ENCODE assay signal across 12 cellular contexts in genomic region chr7:5541087-5541992, GRCh38. TPM values are rescaled to one million over a fixed set of nuclear protein-coding genes. Genes with fewer than 3 reads are reported as not detected.
DNase-seq lines count a peak whose midpoint lies in the region; ATAC-seq and TF ChIP-seq lines count a peak whose summit lies in the region.
"Had no signal": no experiment of that assay in that cellular context is flagged by ENCODE, and none has a peak within 500 bp of the region (broad histone marks: within the 10 kb centered on the region; RNA-seq: fewer than 3 reads in every experiment).

No MANE protein-coding gene starts in this region.

- POLR2A ChIA-PET in IMR-90 (lab: Charles Lee; ENCODE audit: unreplicated experiment) = no interaction called here

- no peak overlapping the region for H2BK120ac ChIP-seq in IMR-90 (ENCODE audit: low read depth, low read length)
- H2BK120ac ChIP-seq in mesenchymal stem cell (ENCODE audit: low read depth, low read length) = no peak overlapping the region

- peaks cover 8% of the 10 kb centered on the region for H3K27me3 Mint-ChIP-seq in GM23338 (ENCODE audit: insufficient read depth, low read depth, poor library complexity)

- H2BK15ac ChIP-seq in IMR-90 (ENCODE audit: low read depth, low read length) = no peak overlapping the region
- no peak overlapping the region for H2BK15ac ChIP-seq in mesenchymal stem cell (ENCODE audit: low read depth, poor library complexity, severe bottlenecking)

- H2BK20ac ChIP-seq in IMR-90 (ENCODE audit: low read depth, low read length) = no peak overlapping the region

- H4K20me1 ChIP-seq in GM23338 (replicated peaks; ENCODE audit: insufficient read depth) (no peaks in the 10 kb centered on the region), IMR-90 (ENCODE audit: insufficient read depth, low read length) (no peaks in the 10 kb centered on the region)

- H3K4me3 Mint-ChIP-seq in GM23338 = no peak overlapping the region
- no peak overlapping the region for H3K4me3 Mint-ChIP-seq in stimulated activated effector memory CD8-positive, alpha-beta T cell treated with anti-CD3 and anti-CD28 coated beads, Interleukin-12 subunit alpha, Interleukin-12 subunit beta, amount 100 ng/mL, for 72 hours

- H3K4me2 ChIP-seq in GM23338 = no peak overlapping the region
- H3K4me2 ChIP-seq in IMR-90 (ENCODE audit: low read depth, low read length) = no peak overlapping the region
- H3K4me2 ChIP-seq in mesenchymal stem cell (ENCODE audit: low read length, poor library complexity, severe bottlenecking) = no peak overlapping the region

- H3K4ac ChIP-seq in IMR-90 (ENCODE audit: low read depth, low read length) (no peak overlapping the region), mesenchymal stem cell (ENCODE audit: low read depth in 1 of 2, low read length in 2 of 2) (no peak overlapping the region)

- H2BK5ac ChIP-seq in IMR-90 (ENCODE audit: low read depth, low read length, poor library complexity, severe bottlenecking) (no peak overlapping the region), mesenchymal stem cell (ENCODE audit: low read depth, low read length, poor library complexity, severe bottlenecking) (no peak overlapping the region)

- H3K79me1 ChIP-seq in IMR-90 (ENCODE audit: low read depth in 1 of 2, low read length in 2 of 2) = no peaks in the 10 kb centered on the region
- no peaks in the 10 kb centered on the region for H3K79me1 ChIP-seq in mesenchymal stem cell (replicated peaks; ENCODE audit: low read length, poor library complexity, severe bottlenecking)

- TF ChIP-seq RAD21 in IMR-90 (IDR thresholded peaks at IDR 0.05; ENCODE audit: low read length) = no peak

- H3K23ac ChIP-seq in IMR-90 (ENCODE audit: low read depth, low read length) (no peak overlapping the region), mesenchymal stem cell (ENCODE audit: low read length in 2 of 2) (no peak overlapping the region)

- H2AFZ ChIP-seq in GM23338 = peak overlapping the region; percentile 66; the same call in 1 of the 2 replicates
- H2AFZ ChIP-seq in IMR-90 (replicated peaks; ENCODE audit: low read length, poor library complexity) = no peak overlapping the region
- no peak overlapping the region for H2AFZ ChIP-seq in mesenchymal stem cell (ENCODE audit: low read depth, low read length)

- H3K14ac ChIP-seq in IMR-90 (replicated peaks; ENCODE audit: low read depth, low read length) (no peak overlapping the region), mesenchymal stem cell (ENCODE audit: low read length in 2 of 2) (no peak overlapping the region)

- H3K9ac ChIP-seq in IMR-90 (ENCODE audit: low read depth, low read length) (no peak overlapping the region), mesenchymal stem cell (ENCODE audit: low read length) (no peak overlapping the region)

- no peaks in the 10 kb centered on the region for H3K9me3 Mint-ChIP-seq in GM23338
- no peaks in the 10 kb centered on the region for H3K9me3 Mint-ChIP-seq in stimulated activated effector memory CD8-positive, alpha-beta T cell treated with anti-CD3 and anti-CD28 coated beads, Interleukin-12 subunit alpha, Interleukin-12 subunit beta, amount 100 ng/mL, for 72 hours

- DNase-seq in GM23338 (ENCODE audit: low spot score) = no peak
- no peak for DNase-seq in IMR-90
- DNase-seq in stimulated activated effector memory CD8-positive, alpha-beta T cell treated with anti-CD3 and anti-CD28 coated beads, Interleukin-12 subunit alpha, Interleukin-12 subunit beta, amount 100 ng/mL, for 72 hours (ENCODE audit: low spot score in 2 of 2) = no peak
- DNase-seq in stimulated activated CD8-positive, alpha-beta memory T cell treated with anti-CD3 and anti-CD28 coated beads, Interleukin-4, amount 100 ng/mL, for 48 hours = no peak
- no peak for DNase-seq in cerebellum (ENCODE audit: low spot score)
- DNase-seq in mesenchymal stem cell = no peak
- DNase-seq: activated CD4-positive, alpha-beta T cell treated with anti-CD3 and anti-CD28 coated beads, Interleukin-2, amount 50 U/mL, for 4 hours; anterior cingulate cortex; GDM1; NCI-H1105 treated with DMSO at 0.1 percent for 48 hours had no signal

- no peak overlapping the region for H3K27ac Mint-ChIP-seq in GM23338
- H3K27ac Mint-ChIP-seq in stimulated activated effector memory CD8-positive, alpha-beta T cell treated with anti-CD3 and anti-CD28 coated beads, Interleukin-12 subunit alpha, Interleukin-12 subunit beta, amount 100 ng/mL, for 72 hours = no peak overlapping the region

- in situ Hi-C loops in IMR-90 (cut with MboI; ENCODE audit: low sequenced_read_pairs) = no loop called here

- CTCF ChIA-PET in IMR-90 (lab: Yijun Ruan, JAX) = no interaction called here

- H2AK5ac ChIP-seq in IMR-90 (ENCODE audit: low read depth, low read length) (no peak overlapping the region), mesenchymal stem cell (ENCODE audit: low read length, severe bottlenecking) (no peak overlapping the region)

- H3K18ac ChIP-seq in IMR-90 (ENCODE audit: low read depth, low read length) (no peak overlapping the region), mesenchymal stem cell (ENCODE audit: low read depth in 1 of 2, low read length in 2 of 2) (no peak overlapping the region)

- no peak overlapping the region for H4K8ac ChIP-seq in IMR-90 (ENCODE audit: low read depth in 2 of 2, low read length in 2 of 2)
- H4K8ac ChIP-seq in mesenchymal stem cell (ENCODE audit: low read length) = no peak overlapping the region

- H4K91ac ChIP-seq in IMR-90 (ENCODE audit: insufficient read depth, low read depth, low read length) (no peak overlapping the region), mesenchymal stem cell (ENCODE audit: low read length) (no peak overlapping the region)

- peak overlapping the region; percentile 42 for H2AK9ac ChIP-seq in IMR-90 (replicated peaks; ENCODE audit: low read depth, low read length, poor library complexity)

- no peaks in the 10 kb centered on the region for H3K4me1 Mint-ChIP-seq in GM23338
- peaks cover 18% of the 10 kb centered on the region for H3K4me1 Mint-ChIP-seq in stimulated activated effector memory CD8-positive, alpha-beta T cell treated with anti-CD3 and anti-CD28 coated beads, Interleukin-12 subunit alpha, Interleukin-12 subunit beta, amount 100 ng/mL, for 72 hours

- intact Hi-C loops in IMR-90 (cut with micrococcal nuclease) = no loop called here

- no peaks in the 10 kb centered on the region for H3K4me1 ChIP-seq in GM23338 (ENCODE audit: insufficient read depth)
- no peaks in the 10 kb centered on the region for H3K4me1 ChIP-seq in IMR-90 (ENCODE audit: control insufficient read depth, insufficient read depth, low read length)
- peaks cover 9% of the 10 kb centered on the region for H3K4me1 ChIP-seq in mesenchymal stem cell (ENCODE audit: control insufficient read depth, insufficient read depth, low read depth, low read length)
- H3K4me1 ChIP-seq: SJSA1 had no signal

- BruUV-seq in IMR-90 (replicated peaks; lab: Mats Ljungman, UMichigan) = no TSS peak

- no peaks in the 10 kb centered on the region for H3K36me3 Mint-ChIP-seq in GM23338 (ENCODE audit: low read depth)
- peaks cover 6% of the 10 kb centered on the region for H3K36me3 Mint-ChIP-seq in stimulated activated effector memory CD8-positive, alpha-beta T cell treated with anti-CD3 and anti-CD28 coated beads, Interleukin-12 subunit alpha, Interleukin-12 subunit beta, amount 100 ng/mL, for 72 hours

- H3K9me1 ChIP-seq in IMR-90 (ENCODE audit: insufficient read depth, low read length) = no peaks in the 10 kb centered on the region

- H3K36me3 ChIP-seq in GM23338 (ENCODE audit: insufficient read depth) (no peaks in the 10 kb centered on the region), IMR-90 (ENCODE audit: control insufficient read depth, insufficient read depth, low read length) (no peaks in the 10 kb centered on the region), mesenchymal stem cell (ENCODE audit: control insufficient read depth in 1 of 2, insufficient read depth in 2 of 2, low read depth in 1 of 2, low read length in 2 of 2) (no peaks in the 10 kb centered on the region)
- H3K36me3 ChIP-seq: SJSA1 had no signal

- dilution Hi-C loops in IMR-90 (cut with HindIII; ENCODE audit: low sequenced_read_pairs, unreplicated experiment) = no loop called here

- no peak overlapping the region for H3K56ac ChIP-seq in IMR-90 (ENCODE audit: extremely low read depth, insufficient read depth, low read length)

- TF ChIP-seq CTCF in GM23338 (conservative IDR thresholded peaks at IDR 0.05; ENCODE audit: low read depth in 2 of 2) (no peak), IMR-90 (conservative IDR thresholded peaks at IDR 0.05; ENCODE audit: low read depth, low read length) (no peak)

- no peaks in the 10 kb centered on the region for H3F3A ChIP-seq in GM23338 (replicated peaks; ENCODE audit: low read depth)

- H3K27ac ChIP-seq in GM23338 (ENCODE audit: low read depth) = no peak overlapping the region
- no peak overlapping the region for H3K27ac ChIP-seq in IMR-90 (ENCODE audit: insufficient read depth, low read length)
- H3K27ac ChIP-seq in mesenchymal stem cell (ENCODE audit: low read length, poor library complexity, severe bottlenecking) = no peak overlapping the region
- H3K27ac ChIP-seq: SJSA1 had no signal

- H4K5ac ChIP-seq in IMR-90 (ENCODE audit: low read depth, low read length) = no peak overlapping the region

- no peak for TF ChIP-seq POLR2A in IMR-90 (IDR thresholded peaks at IDR 0.05; ENCODE audit: low read depth, low read length)

- H3K9me3 ChIP-seq in IMR-90 (ENCODE audit: control insufficient read depth, insufficient read depth, low read length) = no peaks in the 10 kb centered on the region
- H3K9me3 ChIP-seq in mesenchymal stem cell (ENCODE audit: control insufficient read depth, low read length) = no peaks in the 10 kb centered on the region
- H3K9me3 ChIP-seq: SJSA1 had no signal

- no peaks in the 10 kb centered on the region for H3K9me2 ChIP-seq in GM23338 (ENCODE audit: insufficient read depth)

- H3K4me3 ChIP-seq in GM23338 (no peak overlapping the region), IMR-90 (ENCODE audit: insufficient read depth, low read depth, low read length) (no peak overlapping the region), mesenchymal stem cell (ENCODE audit: insufficient read depth in 1 of 2, low read depth in 1 of 2, low read length in 2 of 2) (no peak overlapping the region)
- H3K4me3 ChIP-seq: SJSA1 had no signal

- H3K27me3 ChIP-seq in GM23338 (ENCODE audit: insufficient read depth) (no peaks in the 10 kb centered on the region), IMR-90 (ENCODE audit: control insufficient read depth, insufficient read depth, low read length) (no peaks in the 10 kb centered on the region), mesenchymal stem cell (ENCODE audit: control insufficient read depth in 1 of 2, insufficient read depth in 1 of 2, low read length in 2 of 2) (no peaks in the 10 kb centered on the region)
- H3K27me3 ChIP-seq: SJSA1 had no signal

- ATAC-seq in GM18907 (IDR thresholded peaks at IDR 0.05; ENCODE audit: unreplicated experiment) = peak; percentile 51
- peak; percentile 35 for ATAC-seq in GM23338
- ATAC-seq in IMR-90 (ENCODE audit: low read depth) = no peak
- ATAC-seq in stimulated activated effector memory CD8-positive, alpha-beta T cell treated with anti-CD3 and anti-CD28 coated beads, Interleukin-12 subunit alpha, Interleukin-12 subunit beta, amount 100 ng/mL, for 72 hours = peak; percentile 41

- WGBS in IMR-90 (ENCODE audit: extremely low coverage in 2 of 2, insufficient read length in 1 of 2), 2 experiments = 81% methylated on average over 13 of the region's 22 CpGs; no CpG with 5 or more reads in 1 of the 2 experiments
- 94% methylated on average over 22 of the region's 22 CpGs for WGBS in mesenchymal stem cell

- no peak overlapping the region for H2BK12ac ChIP-seq in mesenchymal stem cell (ENCODE audit: low read length in 2 of 2)

- no peaks in the 10 kb centered on the region for H3K79me2 ChIP-seq in GM23338 (replicated peaks; ENCODE audit: insufficient read depth)

RNA-seq across cellular contexts. Expression of gene ACTB, which starts 10.9 kb away (rescaled TPM):
- total RNA-seq in GM23338 (2014; rRNA removed; shearing (Covaris generic)) = 6,061 and 6,196 TPM in 2 replicates
- polyA plus RNA-seq in GM23338 (2016; fragmentation: Nextera tagmentation; extraction: Ambion mirVana) (11,484 and 12,398 TPM in 2 replicates), IMR-90 (2012; rRNA removed) (9,060 and 9,985 TPM in 2 replicates)
- total RNA-seq in IMR-90 (2012; rRNA removed) (7,721 and 7,727 TPM in 2 replicates), cerebellum (1,194 TPM)
- 16,337 and 21,423 TPM in 2 replicates for polyA plus RNA-seq in IMR-90 (2012; cell fraction: cytosol; rRNA removed)
- polyA plus RNA-seq in IMR-90 (2012; cell fraction: nucleus; rRNA removed; ENCODE audit: low replicate concordance) = 3,466 and 15,446 TPM in 2 replicates
- 10,616 TPM for polyA plus RNA-seq in mesenchymal stem cell (2013, experiment 1 of 2)
- polyA plus RNA-seq in mesenchymal stem cell (2013, experiment 2 of 2) = 10,486 TPM

RNA-seq across cellular contexts. Expression of gene FBXL18, which starts 27.7 kb away (rescaled TPM):
- total RNA-seq in GM23338 (2014; rRNA removed; shearing (Covaris generic)) = 18.1 and 21.8 TPM in 2 replicates
- polyA plus RNA-seq in GM23338 (2016; fragmentation: Nextera tagmentation; extraction: Ambion mirVana) = 10.5 and 11.6 TPM in 2 replicates
- 2.0 and 2.2 TPM in 2 replicates for total RNA-seq in IMR-90 (2012; rRNA removed)
- 6.4 and 8.7 TPM in 2 replicates for polyA plus RNA-seq in IMR-90 (2012; rRNA removed)
- polyA plus RNA-seq in IMR-90 (2012; cell fraction: cytosol; rRNA removed) = 3.8 and 7.0 TPM in 2 replicates
- polyA plus RNA-seq in IMR-90 (2012; cell fraction: nucleus; rRNA removed; ENCODE audit: low replicate concordance) = 7.2 and 21.7 TPM in 2 replicates
- total RNA-seq in cerebellum = 7.5 TPM
- polyA plus RNA-seq in mesenchymal stem cell (2013, experiment 1 of 2) = 8.4 TPM
- 8.3 TPM for polyA plus RNA-seq in mesenchymal stem cell (2013, experiment 2 of 2)

RNA-seq across cellular contexts. Expression of gene FSCN1, which starts 51.3 kb away (rescaled TPM):
- 654 and 734 TPM in 2 replicates for total RNA-seq in GM23338 (2014; rRNA removed; shearing (Covaris generic))
- polyA plus RNA-seq in GM23338 (2016; fragmentation: Nextera tagmentation; extraction: Ambion mirVana) = 135 and 146 TPM in 2 replicates
- 118 and 137 TPM in 2 replicates for total RNA-seq in IMR-90 (2012; rRNA removed)
- polyA plus RNA-seq in IMR-90 (2012; rRNA removed) = 277 and 353 TPM in 2 replicates
- polyA plus RNA-seq in IMR-90 (2012; cell fraction: cytosol; rRNA removed) = 217 and 436 TPM in 2 replicates
- polyA plus RNA-seq in IMR-90 (2012; cell fraction: nucleus; rRNA removed; ENCODE audit: low replicate concordance) = 131 and 368 TPM in 2 replicates
- 136 TPM for total RNA-seq in cerebellum
- 241 TPM for polyA plus RNA-seq in mesenchymal stem cell (2013, experiment 1 of 2)
- 235 TPM for polyA plus RNA-seq in mesenchymal stem cell (2013, experiment 2 of 2)
